In the genomic region with DNA sequence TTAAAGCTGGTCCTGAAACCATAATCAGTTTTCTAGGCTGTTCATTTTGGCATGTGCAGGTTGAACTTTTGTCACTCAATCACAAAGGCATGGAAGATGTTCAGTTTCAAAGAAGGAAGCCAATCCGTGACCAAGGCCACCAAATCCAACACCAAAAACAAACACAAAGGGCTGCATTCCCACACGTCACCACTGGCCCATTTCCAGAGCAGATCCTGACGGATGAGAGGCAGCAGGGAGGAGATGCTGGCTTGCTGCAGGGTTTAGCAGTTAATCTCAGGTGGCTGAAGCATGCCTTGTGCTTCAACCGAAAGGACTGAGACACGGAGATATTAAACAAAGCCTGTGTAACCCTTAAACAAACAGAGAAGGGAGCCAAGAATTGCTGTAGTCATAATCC, we compare ENCODE assay signal across 13 cellular contexts.
A peak's percentile ranks its signal among the peaks of the same experiment; 100 is the strongest.
DNase-seq lines count a peak whose midpoint lies in the region; ATAC-seq and TF ChIP-seq lines count a peak whose summit lies in the region.
"Had no signal": no experiment of that assay in that cellular context is flagged by ENCODE, and none has a peak within 500 bp of the region (broad histone marks: within the 10 kb centered on the region; RNA-seq: fewer than 3 reads in every experiment).

No MANE protein-coding gene starts in this region.

- DNase-seq in PC-3: peak; percentile 61
- peak; percentile 52 for DNase-seq in fibroblast of the aortic adventitia (ENCODE audit: low read depth)
- DNase-seq in mucosa of gallbladder (ENCODE audit: low spot score): peak; percentile 83
- no peak for DNase-seq in NCI-H510A (lab: John Stamatoyannopoulos, UW)
- no peak for DNase-seq in NCI-H1694 treated with DMSO at 0.1 percent for 48 hours (lab: John Stamatoyannopoulos, UW)
- no peak for DNase-seq in stimulated activated naive CD8-positive, alpha-beta T cell treated with anti-CD3 and anti-CD28 coated beads, Interleukin-15, Interleukin-2, amounts not matched to agents 100 U/mL and 50 U/mL, for 24 hours
- DNase-seq: activated naive CD8-positive, alpha-beta T cell treated with anti-CD3 and anti-CD28 coated beads, Interleukin-2, amount 10 ng/mL, durations not matched to agents 7 days and 5 days; naive B cell; NCI-H1436 treated with DMSO at 0.1 percent for 48 hours had no signal

- peak overlapping the region; percentile 55 for H3K4me2 ChIP-seq in PC-3 (ENCODE audit: low read length)
- H3K4me2 ChIP-seq: BLaER1 had no signal

- H4K20me1 ChIP-seq in PC-3 (ENCODE audit: low read length): no peaks in the 10 kb centered on the region
- H4K20me1 ChIP-seq: BLaER1 had no signal

- no TSS peak for BruUV-seq in PC-3 (replicated peaks; lab: Mats Ljungman, UMichigan)

- H3K4me3 ChIP-seq in ACC112 (ENCODE audit: low read depth, low read length) (no peak overlapping the region), PC-3 (ENCODE audit: low read length) (no peak overlapping the region), fibroblast of the aortic adventitia (ENCODE audit: low read depth, low read length) (no peak overlapping the region)
- H3K4me3 ChIP-seq: BLaER1 had no signal

- H3K4me1 ChIP-seq in ACC112 (ENCODE audit: control insufficient read depth, insufficient read depth, low read length, unreplicated experiment): peaks cover 7% of the 10 kb centered on the region
- 0 out of 2 replicates have a peak, but pooled peaks cover 10% of the 10 kb centered on the region for H3K4me1 ChIP-seq in PC-3 (ENCODE audit: insufficient read depth, low read length)
- H3K4me1 ChIP-seq: BLaER1 had no signal

- H3K36me3 ChIP-seq in ACC112 (ENCODE audit: insufficient read depth, low read length): no peaks in the 10 kb centered on the region
- no peaks in the 10 kb centered on the region for H3K36me3 ChIP-seq in PC-3 (ENCODE audit: low read depth, low read length)
- H3K36me3 ChIP-seq: BLaER1 had no signal

- H3K9me3 ChIP-seq in PC-3 (ENCODE audit: low read length): no peaks in the 10 kb centered on the region
- H3K9me3 ChIP-seq: BLaER1 had no signal

- H3K9ac ChIP-seq in PC-3 (ENCODE audit: low read length): no peak overlapping the region
- H3K9ac ChIP-seq: BLaER1 had no signal

- TF ChIP-seq CTCF in PC-3 (conservative IDR thresholded peaks at IDR 0.05; ENCODE audit: low read depth, low read length) (no peak), fibroblast of the aortic adventitia (IDR thresholded peaks at IDR 0.05; ENCODE audit: insufficient read depth, low read length) (no peak)

- POLR2A ChIA-PET in PC-3 (lab: Charles Lee; ENCODE audit: unreplicated experiment): interaction anchor here (0.7 kb wide), 1 partner anchor 314 kb away, joined by 3 read pairs; no protein-coding TSS in a partner anchor

- intact Hi-C loops in PC-3 (cut with micrococcal nuclease): no loop called here

- peak; percentile 64 for ATAC-seq in PC-3
- no peak for ATAC-seq in HG03196 (IDR thresholded peaks at IDR 0.05; ENCODE audit: unreplicated experiment)
- ATAC-seq in stimulated activated naive CD8-positive, alpha-beta T cell treated with anti-CD3 and anti-CD28 coated beads, Interleukin-15, Interleukin-2, amounts not matched to agents 100 U/mL and 50 U/mL, for 24 hours: no peak
- ATAC-seq: Panc1 had no signal

- H2AFZ ChIP-seq in ACC112 (ENCODE audit: low read length, unreplicated experiment) (peak overlapping the region; percentile 34), PC-3 (ENCODE audit: low read length) (peak overlapping the region; percentile 42)

- H3K27me3 ChIP-seq in ACC112 (ENCODE audit: insufficient read depth, low read length) (no peaks in the 10 kb centered on the region), PC-3 (ENCODE audit: low read length) (no peaks in the 10 kb centered on the region)
- H3K27me3 ChIP-seq: BLaER1 had no signal

- H3K27ac ChIP-seq in ACC112 (ENCODE audit: low read depth, low read length) (no peak overlapping the region), PC-3 (ENCODE audit: low read length) (no peak overlapping the region)
- H3K27ac ChIP-seq: BLaER1 had no signal

- no peaks in the 10 kb centered on the region for H3K79me2 ChIP-seq in ACC112 (ENCODE audit: control insufficient read depth, insufficient read depth, low read length, unreplicated experiment)
- H3K79me2 ChIP-seq in PC-3 (ENCODE audit: low read length): no peaks in the 10 kb centered on the region

- no peaks in the 10 kb centered on the region for H3F3A ChIP-seq in PC-3 (ENCODE audit: low read length, unreplicated experiment)

- CTCF ChIA-PET in PC-3 (lab: Charles Lee): no interaction called here

- no peaks in the 10 kb centered on the region for H3K9me2 ChIP-seq in PC-3 (replicated peaks; ENCODE audit: low read length)

Comparison
In these comparisons a context has a peak if more than half of its experiments do, and no peak if none do; other contexts are left out.
1. DNase-seq: peak in PC-3 (single experiment), fibroblast of the aortic adventitia (single experiment) and mucosa of gallbladder (single experiment); none in NCI-H510A (single experiment), NCI-H1694 treated with DMSO at 0.1 percent for 48 hours (single experiment) and stimulated activated naive CD8-positive, alpha-beta T cell treated with anti-CD3 and anti-CD28 coated beads, Interleukin-15, Interleukin-2, amounts not matched to agents 100 U/mL and 50 U/mL, for 24 hours (single experiment).